ENCODE assay signal across 8 cellular contexts in genomic region chrX:69503835-69504625, GRCh38. TPM values are rescaled to one million over a fixed set of nuclear protein-coding genes. Genes with fewer than 3 reads are reported as not detected.
DNase-seq lines count a peak whose midpoint lies in the region; ATAC-seq and TF ChIP-seq lines count a peak whose summit lies in the region.

Gene NALF2 (plus strand): TSS chrX:69504326. CDS start chrX:69505283, 957 bp downstream.

- H3K4me1 Mint-ChIP-seq in T-helper 1 cell treated with Interleukin-12 subunit alpha and Interleukin-12 subunit beta and Interleukin-4 antibody, amounts not matched to agents 30 μg/mL and 1 μg/mL, for 36 hours (ENCODE audit: low read depth) = no peaks in the 10 kb centered on the region
- H3K4me1 Mint-ChIP-seq in stimulated activated naive B cell treated with anti-CD40 and anti-IgM and Interleukin-4, amounts not matched to agents 10 μg/mL and 1 μg/mL and 100 μg/mL, for 72 hours = peaks cover 2 to 5% of the 10 kb centered on the region in 2 donors

- peak in 3 of 4 donors; percentile 1 to 13 (median 8) for TF ChIP-seq CTCF in right lobe of liver (IDR thresholded peaks at IDR 0.05)

- TF ChIP-seq POLR2A in right lobe of liver (IDR thresholded peaks at IDR 0.05) = no peak

- peak within 1 kb of the TSS; percentile 39 for H3K4me3 ChIP-seq in MG63
- peak within 1 kb of the TSS; percentile 36 to 53 (median 43) for H3K4me3 ChIP-seq in right lobe of liver

- H3K27me3 ChIP-seq in MG63 (0 out of 2 replicates have a peak, but pooled peaks cover 2% of the 10 kb centered on the region), right lobe of liver (no peaks in the 10 kb centered on the region)

- DNase-seq in Daoy (ENCODE audit: low read depth) = peak; percentile 71
- peak; percentile 43 for DNase-seq in MG63
- DNase-seq in ecto neural progenitor cell (ENCODE audit: low spot score) = peak; percentile 84
- peak; percentile 51 to 75 (median 62) for DNase-seq in right lobe of liver
- DNase-seq in stimulated activated naive B cell treated with anti-CD40 and anti-IgM and Interleukin-4, amounts not matched to agents 10 μg/mL and 1 μg/mL and 100 μg/mL, for 72 hours = peak; percentile 9
- no peak for DNase-seq in H4 (ENCODE audit: low spot score)
- DNase-seq in NOMO-1 treated with DMSO at 0.1 percent for 48 hours (lab: John Stamatoyannopoulos, UW; ENCODE audit: unreplicated experiment) = no peak

- H3K9me3 Mint-ChIP-seq in T-helper 1 cell treated with Interleukin-12 subunit alpha and Interleukin-12 subunit beta and Interleukin-4 antibody, amounts not matched to agents 30 μg/mL and 1 μg/mL, for 36 hours = no peaks in the 10 kb centered on the region
- H3K9me3 Mint-ChIP-seq in stimulated activated naive B cell treated with anti-CD40 and anti-IgM and Interleukin-4, amounts not matched to agents 10 μg/mL and 1 μg/mL and 100 μg/mL, for 72 hours = peaks cover 0 to 1% of the 10 kb centered on the region in 2 donors

- H3K9me3 ChIP-seq in MG63 (no peaks in the 10 kb centered on the region), right lobe of liver (no peaks in the 10 kb centered on the region)

- H3K27ac Mint-ChIP-seq in T-helper 1 cell treated with Interleukin-12 subunit alpha and Interleukin-12 subunit beta and Interleukin-4 antibody, amounts not matched to agents 30 μg/mL and 1 μg/mL, for 36 hours = no peak within 1 kb of the TSS
- H3K27ac Mint-ChIP-seq in stimulated activated naive B cell treated with anti-CD40 and anti-IgM and Interleukin-4, amounts not matched to agents 10 μg/mL and 1 μg/mL and 100 μg/mL, for 72 hours = no peak within 1 kb of the TSS

- peak within 1 kb of the TSS; percentile 78 for H3K4me3 Mint-ChIP-seq in T-helper 1 cell treated with Interleukin-12 subunit alpha and Interleukin-12 subunit beta and Interleukin-4 antibody, amounts not matched to agents 30 μg/mL and 1 μg/mL, for 36 hours
- H3K4me3 Mint-ChIP-seq in stimulated activated naive B cell treated with anti-CD40 and anti-IgM and Interleukin-4, amounts not matched to agents 10 μg/mL and 1 μg/mL and 100 μg/mL, for 72 hours = peak within 1 kb of the TSS; percentile 77 to 84

- H3K36me3 ChIP-seq in MG63 (no peaks in the 10 kb centered on the region), right lobe of liver (no peaks in the 10 kb centered on the region)

- no peak within 1 kb of the TSS for H3K27ac ChIP-seq in right lobe of liver

- H3K27me3 Mint-ChIP-seq in T-helper 1 cell treated with Interleukin-12 subunit alpha and Interleukin-12 subunit beta and Interleukin-4 antibody, amounts not matched to agents 30 μg/mL and 1 μg/mL, for 36 hours (ENCODE audit: low read depth) = peaks cover 25% of the 10 kb centered on the region
- peaks cover 29 to 37% of the 10 kb centered on the region in 2 donors for H3K27me3 Mint-ChIP-seq in stimulated activated naive B cell treated with anti-CD40 and anti-IgM and Interleukin-4, amounts not matched to agents 10 μg/mL and 1 μg/mL and 100 μg/mL, for 72 hours

- 29% methylated on average over 16 of the region's 64 CpGs for WGBS in right lobe of liver (ENCODE audit: insufficient coverage, low coverage, low lambda C conversion rate, missing lambda C conversion rate)

- no peaks in the 10 kb centered on the region for H3K4me1 ChIP-seq in right lobe of liver

- H3K36me3 Mint-ChIP-seq in T-helper 1 cell treated with Interleukin-12 subunit alpha and Interleukin-12 subunit beta and Interleukin-4 antibody, amounts not matched to agents 30 μg/mL and 1 μg/mL, for 36 hours (ENCODE audit: low read depth) = no peaks in the 10 kb centered on the region
- H3K36me3 Mint-ChIP-seq in stimulated activated naive B cell treated with anti-CD40 and anti-IgM and Interleukin-4, amounts not matched to agents 10 μg/mL and 1 μg/mL and 100 μg/mL, for 72 hours = no peaks in the 10 kb centered on the region

- intact Hi-C loops in right lobe of liver (cut with DNase I) = no loop called here

- ATAC-seq in right lobe of liver = peak; percentile 72 to 85 (median 82)
- peak; percentile 62 to 64 for ATAC-seq in stimulated activated naive B cell treated with anti-CD40 and anti-IgM and Interleukin-4, amounts not matched to agents 10 μg/mL and 1 μg/mL and 100 μg/mL, for 72 hours (replicated peaks)

RNA-seq across cellular contexts. Expression of gene NALF2, which starts in this region (rescaled TPM):
- total RNA-seq in Daoy (2014; rRNA removed; shearing (Covaris generic)) = 0.06 and 0.51 TPM in 2 replicates
- total RNA-seq in MG63 (2014; rRNA removed; shearing (Covaris generic); ENCODE audit: low replicate concordance) = not detected in 2 replicates
- under 1 TPM; 0.13 to 0.40 (median 0.20) TPM for total RNA-seq in right lobe of liver
- 0.06 TPM in 1 of 2 replicates, not detected in the other for total RNA-seq in H4 (2014; rRNA removed; shearing (Covaris generic))

Comparison
In these comparisons a context has a peak if more than half of its experiments do, and no peak if none do; other contexts are left out.
1. Peak in DNase-seq in Daoy; RNA of the gene not detected or under 1 TPM.
2. Peak in DNase-seq and H3K4me3 ChIP-seq in MG63; RNA of the gene not detected or under 1 TPM.
3. Peak in DNase-seq, ATAC-seq and H3K4me3 ChIP-seq in right lobe of liver; RNA of the gene not detected or under 1 TPM.
4. DNase-seq: peak in ecto neural progenitor cell (single experiment) and stimulated activated naive B cell treated with anti-CD40 and anti-IgM and Interleukin-4, amounts not matched to agents 10 μg/mL and 1 μg/mL and 100 μg/mL, for 72 hours (single experiment); none in H4 (single experiment) and NOMO-1 treated with DMSO at 0.1 percent for 48 hours (single experiment).